ENCODE assay signal across 22 cellular contexts in genomic region chr2:18232731-18233438, GRCh38.
A peak's percentile ranks its signal among the peaks of the same experiment; 100 is the strongest.
DNase-seq lines count a peak whose midpoint lies in the region; ATAC-seq, FAIRE-seq and TF ChIP-seq lines count a peak whose summit lies in the region.
"Had no signal": no experiment of that assay in that cellular context is flagged by ENCODE, and none has a peak within 500 bp of the region (broad histone marks: within the 10 kb centered on the region; RNA-seq: fewer than 3 reads in every experiment).

No MANE protein-coding gene starts in this region.

- no peak overlapping the region for H3K4me2 ChIP-seq in SK-N-SH
- H3K4me2 ChIP-seq: BLaER1 had no signal

- ATAC-seq in SK-N-SH treated with all-trans-retinoic acid at 6 μM for 48 hours (no peak), upper lobe of right lung (peak; percentile 36), body of pancreas (no peak)
- ATAC-seq: esophagus mucosa, natural killer cell had no signal

- intact Hi-C loops in upper lobe of right lung (cut with DNase I) (no loop called here), body of pancreas (cut with DNase I) (no loop called here), kidney (cut with DNase I) (no loop called here)

- no peak overlapping the region for H3K4me3 ChIP-seq in SK-N-SH (ENCODE audit: low read depth in 2 of 2, low read length in 1 of 2)
- H3K4me3 ChIP-seq in astrocyte of the spinal cord (ENCODE audit: low read depth, low read length), result no peak overlapping the region
- H3K4me3 ChIP-seq in kidney epithelial cell (ENCODE audit: low read depth, low read length), result no peak overlapping the region
- H3K4me3 ChIP-seq in upper lobe of right lung, result no peak overlapping the region
- no peak overlapping the region for H3K4me3 ChIP-seq in body of pancreas
- no peak overlapping the region for H3K4me3 ChIP-seq in kidney (ENCODE audit: low read length in 2 of 2)
- H3K4me3 ChIP-seq: BLaER1, SJSA1 had no signal

- DNase-seq in SK-N-SH (no peak), astrocyte of the spinal cord (ENCODE audit: low read depth, low spot score) (peak; percentile 32), kidney epithelial cell (ENCODE audit: low read depth) (peak; percentile 12), upper lobe of right lung (no peak), body of pancreas (no peak), nucleus accumbens (lab: John Stamatoyannopoulos, UW) (no peak), kidney (no peak)
- DNase-seq: activated CD4-positive, CD25-positive, alpha-beta regulatory T cell treated with anti-CD3 and anti-CD28 coated beads, Interleukin-2, amount 50 U/mL, for 72 hours; activated CD8-positive, alpha-beta memory T cell treated with anti-CD3 and anti-CD28 coated beads for 24 hours; activated T-cell treated with anti-CD3 and anti-CD28 coated beads, Interleukin-2, amount 50 U/mL, for 48 hours; H9; natural killer cell; NCI-H1694 treated with DMSO at 0.1 percent for 48 hours; NCI-H748 treated with DMSO at 0.1 percent for 48 hours; OCI-M1; stimulated activated CD4-positive, alpha-beta T cell treated with anti-CD3 and anti-CD28 coated beads, Interleukin-4, amount 100 ng/mL, for 4 hours had no signal

- in situ Hi-C loops in astrocyte of the spinal cord (cut with HindIII; ENCODE audit: low sequenced_read_pairs), result no loop called here

- no peaks in the 10 kb centered on the region for H3K36me3 ChIP-seq in SK-N-SH (replicated peaks in 1 of 2; ENCODE audit: control insufficient read depth in 1 of 2, insufficient read depth in 2 of 2, low read length in 1 of 2)
- no peaks in the 10 kb centered on the region for H3K36me3 ChIP-seq in kidney epithelial cell (ENCODE audit: control insufficient read depth, insufficient read depth, low read length)
- no peaks in the 10 kb centered on the region for H3K36me3 ChIP-seq in upper lobe of right lung
- no peaks in the 10 kb centered on the region for H3K36me3 ChIP-seq in body of pancreas (replicated peaks in 1 of 2; ENCODE audit: insufficient read depth in 1 of 2, low read depth in 2 of 2)
- no peaks in the 10 kb centered on the region for H3K36me3 ChIP-seq in kidney (ENCODE audit: control insufficient read depth in 1 of 2, insufficient read depth in 2 of 2, low read length in 2 of 2)
- H3K36me3 ChIP-seq: BLaER1, SJSA1 had no signal

- H3K4me1 ChIP-seq in SK-N-SH (ENCODE audit: control insufficient read depth in 1 of 2, insufficient read depth in 2 of 2, low read depth in 1 of 2, low read length in 1 of 2) (peaks cover 0 to 6% of the 10 kb centered on the region in 2 experiments; a peak in 1 of 4 replicates), upper lobe of right lung (peaks cover 5% of the 10 kb centered on the region), body of pancreas (no peaks in the 10 kb centered on the region), kidney (ENCODE audit: control insufficient read depth in 1 of 2, insufficient read depth in 1 of 2, low read depth in 1 of 2, low read length in 2 of 2) (no peaks in the 10 kb centered on the region)
- H3K4me1 ChIP-seq: BLaER1 had no signal

- CTCF ChIA-PET in SK-N-SH (lab: Yijun Ruan, JAX), result no interaction called here

- H3K9me3 ChIP-seq in SK-N-SH (no peaks in the 10 kb centered on the region), upper lobe of right lung (no peaks in the 10 kb centered on the region), body of pancreas (no peaks in the 10 kb centered on the region), kidney (ENCODE audit: control insufficient read depth in 1 of 2, low read length in 2 of 2) (no peaks in the 10 kb centered on the region)
- H3K9me3 ChIP-seq: BLaER1, SJSA1 had no signal

- POLR2A ChIA-PET in SK-N-SH (lab: Yijun Ruan, JAX), result no interaction called here

- 10% methylated on average over 3 of the region's 3 CpGs for WGBS in SK-N-SH (ENCODE audit: low lambda C conversion rate)
- 9 to 21% methylated on average over 3 of the region's 3 CpGs for WGBS in body of pancreas, 2 donors

- H3K79me2 ChIP-seq in SK-N-SH (ENCODE audit: insufficient read depth), result no peaks in the 10 kb centered on the region

- no peaks in the 10 kb centered on the region; the same call in 1 of the 2 replicates for H3K27me3 ChIP-seq in SK-N-SH (ENCODE audit: insufficient read depth)
- H3K27me3 ChIP-seq in kidney epithelial cell (ENCODE audit: control insufficient read depth, insufficient read depth, low read length), result no peaks in the 10 kb centered on the region
- H3K27me3 ChIP-seq in upper lobe of right lung, result no peaks in the 10 kb centered on the region
- no peaks in the 10 kb centered on the region for H3K27me3 ChIP-seq in body of pancreas
- H3K27me3 ChIP-seq: BLaER1, SJSA1 had no signal

- no peak for TF ChIP-seq POLR2A in body of pancreas (IDR thresholded peaks at IDR 0.05)

- no peak overlapping the region for H2AFZ ChIP-seq in SK-N-SH (ENCODE audit: low read depth)

- no peaks in the 10 kb centered on the region for H3F3A ChIP-seq in SK-N-SH (replicated peaks; ENCODE audit: insufficient read depth)

- TF ChIP-seq EP300 in SK-N-SH (IDR thresholded peaks at IDR 0.05; ENCODE audit: borderline replicate concordance in 1 of 2, low read depth in 1 of 2, low read length in 1 of 2), result no peak

- H3K9me2 ChIP-seq in SK-N-SH, result no peaks in the 10 kb centered on the region

- H3K27ac ChIP-seq in SK-N-SH (ENCODE audit: low read depth in 2 of 2, low read length in 1 of 2) (no peak overlapping the region), upper lobe of right lung (no peak overlapping the region), body of pancreas (no peak overlapping the region), kidney (ENCODE audit: low read depth in 2 of 2, low read length in 2 of 2) (no peak overlapping the region)
- H3K27ac ChIP-seq: BLaER1, SJSA1 had no signal

- FAIRE-seq in kidney (lab: Jason Lieb, UNC), result no peak
- FAIRE-seq: A204.1, GM12892 had no signal

- no peaks in the 10 kb centered on the region for H4K20me1 ChIP-seq in SK-N-SH (ENCODE audit: insufficient read depth)
- H4K20me1 ChIP-seq: BLaER1 had no signal

- H3K9ac ChIP-seq in SK-N-SH (no peak overlapping the region), kidney (ENCODE audit: low read length in 2 of 2) (no peak overlapping the region)
- H3K9ac ChIP-seq: BLaER1 had no signal

- TF ChIP-seq RAD21 in SK-N-SH (IDR thresholded peaks at IDR 0.05; ENCODE audit: low read length), result no peak

- no peak for TF ChIP-seq CTCF in SK-N-SH (IDR thresholded peaks at IDR 0.05)
- TF ChIP-seq CTCF in astrocyte of the spinal cord (IDR thresholded peaks at IDR 0.05; ENCODE audit: low read depth, low read length), result no peak
- no peak for TF ChIP-seq CTCF in kidney epithelial cell (IDR thresholded peaks at IDR 0.05; ENCODE audit: insufficient read depth, low read length, poor library complexity, severe bottlenecking)
- no peak for TF ChIP-seq CTCF in upper lobe of right lung (IDR thresholded peaks at IDR 0.05)
- TF ChIP-seq CTCF in body of pancreas (IDR thresholded peaks at IDR 0.05), result no peak
- no peak for TF ChIP-seq CTCF in kidney (IDR thresholded peaks at IDR 0.05; ENCODE audit: borderline replicate concordance, extremely low read depth, insufficient read depth)

TF ChIP-seq in SK-N-SH treated with all-trans-retinoic acid at 6 μM for 48 hours, 23 proteins besides CTCF, POLR2A, EP300 and RAD21:
- peak; percentile 28 for TF ChIP-seq ISL1 (CRISPR knock-in tag; IDR thresholded peaks at IDR 0.05)
- no peak for TF ChIP-seq BACH2 (CRISPR knock-in tag; IDR thresholded peaks at IDR 0.05; ENCODE audit: borderline replicate concordance)
- TF ChIP-seq ZNF565 (CRISPR knock-in tag; conservative IDR thresholded peaks at IDR 0.05; ENCODE audit: low read depth), result no peak
TF ChIP-seq in SK-N-SH treated with all-trans-retinoic acid at 6 μM for 48 hours: peak in this region for 1.

TF ChIP-seq in SK-N-SH, 30 proteins besides CTCF, POLR2A, EP300 and RAD21 (continues in another document):
- TF ChIP-seq TAF1 (IDR thresholded peaks at IDR 0.05; ENCODE audit: borderline replicate concordance, low read depth, low read length) (no peak), GATA2 (CRISPR knock-in tag; IDR thresholded peaks at IDR 0.05) (no peak), RFX5 (IDR thresholded peaks at IDR 0.05; ENCODE audit: low read length) (no peak), SIN3A (IDR thresholded peaks at IDR 0.05; ENCODE audit: borderline replicate concordance, low read depth, low read length) (no peak), ELF1 (IDR thresholded peaks at IDR 0.05) (no peak), YY1 (IDR thresholded peaks at IDR 0.05; ENCODE audit: low read depth) (no peak), JUND (IDR thresholded peaks at IDR 0.05) (no peak), FOSL2 (IDR thresholded peaks at IDR 0.05; ENCODE audit: borderline replicate concordance, low read depth) (no peak), NRF1 (IDR thresholded peaks at IDR 0.05; ENCODE audit: low read depth, low read length) (no peak), NFIC (IDR thresholded peaks at IDR 0.05; ENCODE audit: borderline replicate concordance) (no peak), MXI1 (IDR thresholded peaks at IDR 0.05; ENCODE audit: low read depth, low read length) (no peak), FOXM1 (IDR thresholded peaks at IDR 0.05; ENCODE audit: low read depth) (no peak), RXRA (IDR thresholded peaks at IDR 0.05; ENCODE audit: borderline replicate concordance, low read depth) (no peak), MEF2A (IDR thresholded peaks at IDR 0.05; ENCODE audit: borderline replicate concordance, low read depth) (no peak), MAX (IDR thresholded peaks at IDR 0.05; ENCODE audit: low read depth) (no peak)
- TF ChIP-seq, protein P1, sequence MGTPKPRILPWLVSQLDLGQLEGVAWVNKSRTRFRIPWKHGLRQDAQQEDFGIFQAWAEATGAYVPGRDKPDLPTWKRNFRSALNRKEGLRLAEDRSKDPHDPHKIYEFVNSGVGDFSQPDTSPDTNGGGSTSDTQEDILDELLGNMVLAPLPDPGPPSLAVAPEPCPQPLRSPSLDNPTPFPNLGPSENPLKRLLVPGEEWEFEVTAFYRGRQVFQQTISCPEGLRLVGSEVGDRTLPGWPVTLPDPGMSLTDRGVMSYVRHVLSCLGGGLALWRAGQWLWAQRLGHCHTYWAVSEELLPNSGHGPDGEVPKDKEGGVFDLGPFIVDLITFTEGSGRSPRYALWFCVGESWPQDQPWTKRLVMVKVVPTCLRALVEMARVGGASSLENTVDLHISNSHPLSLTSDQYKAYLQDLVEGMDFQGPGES (IDR thresholded peaks at IDR 0.05; ENCODE audit: low read depth, low read length), result no peak
- TF ChIP-seq, protein P2, sequence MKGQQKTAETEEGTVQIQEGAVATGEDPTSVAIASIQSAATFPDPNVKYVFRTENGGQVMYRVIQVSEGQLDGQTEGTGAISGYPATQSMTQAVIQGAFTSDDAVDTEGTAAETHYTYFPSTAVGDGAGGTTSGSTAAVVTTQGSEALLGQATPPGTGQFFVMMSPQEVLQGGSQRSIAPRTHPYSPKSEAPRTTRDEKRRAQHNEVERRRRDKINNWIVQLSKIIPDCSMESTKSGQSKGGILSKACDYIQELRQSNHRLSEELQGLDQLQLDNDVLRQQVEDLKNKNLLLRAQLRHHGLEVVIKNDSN (IDR thresholded peaks at IDR 0.05; ENCODE audit: borderline replicate concordance, low read depth), result no peak

Comparison
In these comparisons a context has a peak if more than half of its experiments do, and no peak if none do; other contexts are left out.
1. DNase-seq: peak in astrocyte of the spinal cord (single experiment) and kidney epithelial cell (single experiment); none in SK-N-SH (single experiment), upper lobe of right lung (single experiment), body of pancreas (0 of 4), nucleus accumbens (0 of 56) and kidney (single experiment).